In genomic region chr4:22515145-22515887, GRCh38 we compare ENCODE assay signal across 1 cellular context.
TF ChIP-seq lines count a peak whose summit lies in the region.

No MANE protein-coding gene starts in this region.

TF ChIP-seq in HepG2, 621 proteins besides CTCF, POLR2A, EP300 and RAD21 (continued from another document and continues in another):
- TF ChIP-seq HOMEZ (CRISPR knock-in tag; IDR thresholded peaks at IDR 0.05; ENCODE audit: low read depth): no peak
- TF ChIP-seq, protein P1, sequence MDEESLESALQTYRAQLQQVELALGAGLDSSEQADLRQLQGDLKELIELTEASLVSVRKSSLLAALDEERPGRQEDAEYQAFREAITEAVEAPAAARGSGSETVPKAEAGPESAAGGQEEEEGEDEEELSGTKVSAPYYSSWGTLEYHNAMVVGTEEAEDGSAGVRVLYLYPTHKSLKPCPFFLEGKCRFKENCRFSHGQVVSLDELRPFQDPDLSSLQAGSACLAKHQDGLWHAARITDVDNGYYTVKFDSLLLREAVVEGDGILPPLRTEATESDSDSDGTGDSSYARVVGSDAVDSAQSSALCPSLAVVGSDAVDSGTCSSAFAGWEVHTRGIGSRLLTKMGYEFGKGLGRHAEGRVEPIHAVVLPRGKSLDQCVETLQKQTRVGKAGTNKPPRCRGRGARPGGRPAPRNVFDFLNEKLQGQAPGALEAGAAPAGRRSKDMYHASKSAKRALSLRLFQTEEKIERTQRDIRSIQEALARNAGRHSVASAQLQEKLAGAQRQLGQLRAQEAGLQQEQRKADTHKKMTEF (CRISPR knock-in tag; IDR thresholded peaks at IDR 0.05): peak; percentile 66; the same call in 1 of the 2 replicates
- TF ChIP-seq, protein P2, sequence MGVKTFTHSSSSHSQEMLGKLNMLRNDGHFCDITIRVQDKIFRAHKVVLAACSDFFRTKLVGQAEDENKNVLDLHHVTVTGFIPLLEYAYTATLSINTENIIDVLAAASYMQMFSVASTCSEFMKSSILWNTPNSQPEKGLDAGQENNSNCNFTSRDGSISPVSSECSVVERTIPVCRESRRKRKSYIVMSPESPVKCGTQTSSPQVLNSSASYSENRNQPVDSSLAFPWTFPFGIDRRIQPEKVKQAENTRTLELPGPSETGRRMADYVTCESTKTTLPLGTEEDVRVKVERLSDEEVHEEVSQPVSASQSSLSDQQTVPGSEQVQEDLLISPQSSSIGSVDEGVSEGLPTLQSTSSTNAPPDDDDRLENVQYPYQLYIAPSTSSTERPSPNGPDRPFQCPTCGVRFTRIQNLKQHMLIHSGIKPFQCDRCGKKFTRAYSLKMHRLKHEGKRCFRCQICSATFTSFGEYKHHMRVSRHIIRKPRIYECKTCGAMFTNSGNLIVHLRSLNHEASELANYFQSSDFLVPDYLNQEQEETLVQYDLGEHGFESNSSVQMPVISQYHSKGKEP (CRISPR knock-in tag; IDR thresholded peaks at IDR 0.05): no peak; the same call in 1 of the 2 replicates
- no peak for TF ChIP-seq SRSF1 (optimal IDR thresholded peaks at IDR 0.05; ENCODE audit: low read depth, low read length)
- no peak for TF ChIP-seq HOXA5 (CRISPR knock-in tag; IDR thresholded peaks at IDR 0.05)
- peak; percentile 70; the same call in 1 of the 2 replicates for TF ChIP-seq KDM2A (CRISPR knock-in tag; IDR thresholded peaks at IDR 0.05; ENCODE audit: borderline replicate concordance, low read depth)
- no peak for TF ChIP-seq SNAPC2 (CRISPR knock-in tag; IDR thresholded peaks at IDR 0.05)
- TF ChIP-seq, protein P3, sequence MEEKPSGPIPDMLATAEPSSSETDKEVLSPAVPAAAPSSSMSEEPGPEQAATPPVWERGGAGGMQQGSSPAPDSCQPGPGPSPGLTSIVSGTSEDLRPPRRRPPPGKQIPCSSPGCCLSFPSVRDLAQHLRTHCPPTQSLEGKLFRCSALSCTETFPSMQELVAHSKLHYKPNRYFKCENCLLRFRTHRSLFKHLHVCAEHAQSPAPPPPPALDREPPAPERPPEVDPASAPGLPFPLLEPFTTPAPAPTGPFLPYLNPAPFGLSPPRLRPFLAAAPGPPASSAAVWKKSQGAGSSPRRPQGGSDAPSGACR (CRISPR knock-in tag; IDR thresholded peaks at IDR 0.05): no peak
- no peak for TF ChIP-seq ZNF569 (CRISPR knock-in tag; IDR thresholded peaks at IDR 0.05; ENCODE audit: borderline replicate concordance)
- no peak for TF ChIP-seq ZNF740 (CRISPR knock-in tag; IDR thresholded peaks at IDR 0.05)
- TF ChIP-seq FOXA1 (IDR thresholded peaks at IDR 0.05): no peak
- TF ChIP-seq FOXA1 (CRISPR knock-in tag; IDR thresholded peaks at IDR 0.05): peak; percentile 33; the same call in 1 of the 2 replicates
- no peak for TF ChIP-seq GLI4 (CRISPR knock-in tag; IDR thresholded peaks at IDR 0.05; ENCODE audit: borderline replicate concordance)
- no peak for TF ChIP-seq ZFP36 (IDR thresholded peaks at IDR 0.05; ENCODE audit: borderline replicate concordance, low read depth, low read length, partially characterized antibody)
- TF ChIP-seq FLYWCH1 (CRISPR knock-in tag; IDR thresholded peaks at IDR 0.05): no peak
- no peak for TF ChIP-seq ZNF251 (CRISPR knock-in tag; IDR thresholded peaks at IDR 0.05)
- TF ChIP-seq RARG (CRISPR knock-in tag; IDR thresholded peaks at IDR 0.05; ENCODE audit: low read depth): no peak
- no peak for TF ChIP-seq SRSF9 (IDR thresholded peaks at IDR 0.05; ENCODE audit: borderline replicate concordance, insufficient read depth, low read depth, low read length, poor library complexity, severe bottlenecking)
- TF ChIP-seq, protein P4, sequence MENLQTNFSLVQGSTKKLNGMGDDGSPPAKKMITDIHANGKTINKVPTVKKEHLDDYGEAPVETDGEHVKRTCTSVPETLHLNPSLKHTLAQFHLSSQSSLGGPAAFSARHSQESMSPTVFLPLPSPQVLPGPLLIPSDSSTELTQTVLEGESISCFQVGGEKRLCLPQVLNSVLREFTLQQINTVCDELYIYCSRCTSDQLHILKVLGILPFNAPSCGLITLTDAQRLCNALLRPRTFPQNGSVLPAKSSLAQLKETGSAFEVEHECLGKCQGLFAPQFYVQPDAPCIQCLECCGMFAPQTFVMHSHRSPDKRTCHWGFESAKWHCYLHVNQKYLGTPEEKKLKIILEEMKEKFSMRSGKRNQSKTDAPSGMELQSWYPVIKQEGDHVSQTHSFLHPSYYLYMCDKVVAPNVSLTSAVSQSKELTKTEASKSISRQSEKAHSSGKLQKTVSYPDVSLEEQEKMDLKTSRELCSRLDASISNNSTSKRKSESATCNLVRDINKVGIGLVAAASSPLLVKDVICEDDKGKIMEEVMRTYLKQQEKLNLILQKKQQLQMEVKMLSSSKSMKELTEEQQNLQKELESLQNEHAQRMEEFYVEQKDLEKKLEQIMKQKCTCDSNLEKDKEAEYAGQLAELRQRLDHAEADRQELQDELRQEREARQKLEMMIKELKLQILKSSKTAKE (CRISPR knock-in tag; IDR thresholded peaks at IDR 0.05; ENCODE audit: borderline replicate concordance): no peak; the same call in 1 of the 2 replicates
- 0 out of 2 replicates have a peak, but pooled peaks have one; percentile 53 for TF ChIP-seq PRMT3 (CRISPR knock-in tag; IDR thresholded peaks at IDR 0.05; ENCODE audit: borderline replicate concordance, low read depth)
- peak; percentile 62; the same call in 1 of the 2 replicates for TF ChIP-seq MED1 (CRISPR knock-in tag; IDR thresholded peaks at IDR 0.05)
- peak; percentile 83 for TF ChIP-seq POLR2G (IDR thresholded peaks at IDR 0.05; ENCODE audit: low read depth, low read length)
- 0 out of 2 replicates have a peak, but pooled peaks have one; percentile 47 for TF ChIP-seq ZNF615 (CRISPR knock-in tag; IDR thresholded peaks at IDR 0.05; ENCODE audit: borderline replicate concordance)
- peak; percentile 40 for TF ChIP-seq XRCC5 (optimal IDR thresholded peaks at IDR 0.05; ENCODE audit: low read length)
- no peak for TF ChIP-seq THAP11 (CRISPR knock-in tag; IDR thresholded peaks at IDR 0.05)
- TF ChIP-seq MAFK (conservative IDR thresholded peaks at IDR 0.05 in 1 of 2, IDR thresholded peaks at IDR 0.05 in 1 of 2; ENCODE audit: low read length in 2 of 2): no peak
- no peak for TF ChIP-seq ZNF790 (CRISPR knock-in tag; IDR thresholded peaks at IDR 0.05; ENCODE audit: borderline replicate concordance)
- TF ChIP-seq ZNF264 (CRISPR knock-in tag; IDR thresholded peaks at IDR 0.05): no peak
- no peak for TF ChIP-seq ZNF614 (CRISPR knock-in tag; IDR thresholded peaks at IDR 0.05; ENCODE audit: borderline replicate concordance)
- TF ChIP-seq ZNF44 (CRISPR knock-in tag; IDR thresholded peaks at IDR 0.05): no peak
- TF ChIP-seq ZBTB3 (CRISPR knock-in tag; IDR thresholded peaks at IDR 0.05; ENCODE audit: borderline replicate concordance, low read depth): no peak
- TF ChIP-seq BRD4 (CRISPR knock-in tag; IDR thresholded peaks at IDR 0.05): no peak
- TF ChIP-seq, protein P5, sequence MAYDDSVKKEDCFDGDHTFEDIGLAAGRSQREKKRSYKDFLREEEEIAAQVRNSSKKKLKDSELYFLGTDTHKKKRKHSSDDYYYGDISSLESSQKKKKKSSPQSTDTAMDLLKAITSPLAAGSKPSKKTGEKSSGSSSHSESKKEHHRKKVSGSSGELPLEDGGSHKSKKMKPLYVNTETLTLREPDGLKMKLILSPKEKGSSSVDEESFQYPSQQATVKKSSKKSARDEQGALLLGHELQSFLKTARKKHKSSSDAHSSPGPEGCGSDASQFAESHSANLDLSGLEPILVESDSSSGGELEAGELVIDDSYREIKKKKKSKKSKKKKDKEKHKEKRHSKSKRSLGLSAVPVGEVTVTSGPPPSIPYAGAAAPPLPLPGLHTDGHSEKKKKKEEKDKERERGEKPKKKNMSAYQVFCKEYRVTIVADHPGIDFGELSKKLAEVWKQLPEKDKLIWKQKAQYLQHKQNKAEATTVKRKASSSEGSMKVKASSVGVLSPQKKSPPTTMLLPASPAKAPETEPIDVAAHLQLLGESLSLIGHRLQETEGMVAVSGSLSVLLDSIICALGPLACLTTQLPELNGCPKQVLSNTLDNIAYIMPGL (CRISPR knock-in tag; IDR thresholded peaks at IDR 0.05; ENCODE audit: borderline replicate concordance in 1 of 2, low read depth in 1 of 2): no peak
- no peak for TF ChIP-seq KDM5A (IDR thresholded peaks at IDR 0.05; ENCODE audit: borderline replicate concordance, low read length)
- no peak for TF ChIP-seq ZNF672 (CRISPR knock-in tag; IDR thresholded peaks at IDR 0.05)
- TF ChIP-seq PPARG (CRISPR knock-in tag; conservative IDR thresholded peaks at IDR 0.05): no peak
- no peak for TF ChIP-seq NONO (IDR thresholded peaks at IDR 0.05)
- TF ChIP-seq NONO (CRISPR knock-in tag; conservative IDR thresholded peaks at IDR 0.05): peak; percentile 67; the same call in 1 of the 2 replicates
- TF ChIP-seq NR2F2 (IDR thresholded peaks at IDR 0.05; ENCODE audit: borderline replicate concordance, low read depth): no peak
- peak; percentile 41; the same call in 1 of the 2 replicates for TF ChIP-seq AHR (CRISPR knock-in tag; IDR thresholded peaks at IDR 0.05)
- no peak for TF ChIP-seq ZNF101 (CRISPR knock-in tag; IDR thresholded peaks at IDR 0.05; ENCODE audit: borderline replicate concordance, low read depth)
- no peak for TF ChIP-seq PITX1 (CRISPR knock-in tag; IDR thresholded peaks at IDR 0.05)
- no peak for TF ChIP-seq MBNL3 (CRISPR knock-in tag; conservative IDR thresholded peaks at IDR 0.05)
- no peak for TF ChIP-seq CHCHD3 (CRISPR knock-in tag; IDR thresholded peaks at IDR 0.05)
- TF ChIP-seq CC2D1A (CRISPR knock-in tag; IDR thresholded peaks at IDR 0.05): no peak
- no peak for TF ChIP-seq ZNF782 (CRISPR knock-in tag; IDR thresholded peaks at IDR 0.05; ENCODE audit: borderline replicate concordance)
- TF ChIP-seq, protein P6, sequence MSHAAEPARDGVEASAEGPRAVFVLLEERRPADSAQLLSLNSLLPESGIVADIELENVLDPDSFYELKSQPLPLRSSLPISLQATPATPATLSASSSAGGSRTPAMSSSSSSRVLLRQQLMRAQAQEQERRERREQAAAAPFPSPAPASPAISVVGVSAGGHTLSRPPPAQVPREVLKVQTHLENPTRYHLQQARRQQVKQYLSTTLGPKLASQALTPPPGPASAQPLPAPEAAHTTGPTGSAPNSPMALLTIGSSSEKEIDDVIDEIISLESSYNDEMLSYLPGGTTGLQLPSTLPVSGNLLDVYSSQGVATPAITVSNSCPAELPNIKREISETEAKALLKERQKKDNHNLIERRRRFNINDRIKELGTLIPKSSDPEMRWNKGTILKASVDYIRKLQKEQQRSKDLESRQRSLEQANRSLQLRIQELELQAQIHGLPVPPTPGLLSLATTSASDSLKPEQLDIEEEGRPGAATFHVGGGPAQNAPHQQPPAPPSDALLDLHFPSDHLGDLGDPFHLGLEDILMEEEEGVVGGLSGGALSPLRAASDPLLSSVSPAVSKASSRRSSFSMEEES (CRISPR knock-in tag; IDR thresholded peaks at IDR 0.05): peak; percentile 58; the same call in 1 of the 2 replicates
- no peak for TF ChIP-seq ZKSCAN8 (CRISPR knock-in tag; IDR thresholded peaks at IDR 0.05; ENCODE audit: borderline replicate concordance)
- TF ChIP-seq, protein P7, sequence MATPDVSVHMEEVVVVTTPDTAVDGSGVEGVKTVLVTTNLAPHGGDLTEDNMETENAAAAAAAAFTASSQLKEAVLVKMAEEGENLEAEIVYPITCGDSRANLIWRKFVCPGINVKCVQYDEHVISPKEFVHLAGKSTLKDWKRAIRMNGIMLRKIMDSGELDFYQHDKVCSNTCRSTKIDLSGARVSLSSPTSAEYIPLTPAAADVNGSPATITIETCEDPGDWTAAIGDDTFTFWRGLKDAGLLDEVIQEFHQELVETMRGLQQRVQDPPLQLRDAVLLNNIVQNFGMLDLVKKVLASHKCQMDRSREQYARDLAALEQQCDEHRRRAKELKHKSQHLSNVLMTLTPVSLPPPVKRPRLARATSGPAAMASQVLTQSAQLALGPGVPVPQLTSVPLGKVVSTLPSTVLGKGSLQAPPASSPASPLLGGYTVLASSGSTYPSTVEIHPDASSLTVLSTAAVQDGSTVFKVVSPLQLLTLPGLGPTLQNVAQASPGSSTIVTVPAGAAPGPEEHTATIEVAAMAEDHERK (CRISPR knock-in tag; IDR thresholded peaks at IDR 0.05; ENCODE audit: low read depth): no peak
- peak; percentile 71 for TF ChIP-seq SP5 (CRISPR knock-in tag; IDR thresholded peaks at IDR 0.05; ENCODE audit: borderline replicate concordance, low read depth)
- TF ChIP-seq GTF2F1 (IDR thresholded peaks at IDR 0.05; ENCODE audit: low read length): no peak
- TF ChIP-seq ZFP41 (CRISPR knock-in tag; IDR thresholded peaks at IDR 0.05; ENCODE audit: borderline replicate concordance): no peak
- TF ChIP-seq UBTF (CRISPR knock-in tag; IDR thresholded peaks at IDR 0.05): peak; percentile 82
